Comparison of ENCODE assay signal across 8 cellular contexts in genomic region chr2:43178602-43179542, GRCh38. TPM values are rescaled to one million over a fixed set of nuclear protein-coding genes. Genes with fewer than 3 reads are reported as not detected.
DNase-seq lines count a peak whose midpoint lies in the region; ATAC-seq and TF ChIP-seq lines count a peak whose summit lies in the region.
"Had no signal": no experiment of that assay in that cellular context is flagged by ENCODE, and none has a peak within 500 bp of the region (broad histone marks: within the 10 kb centered on the region; RNA-seq: fewer than 3 reads in every experiment).

No MANE protein-coding gene starts in this region.

- peak overlapping the region; percentile 7 for H3K4me2 ChIP-seq in trophoblast cell (ENCODE audit: low read length)

- H4K8ac ChIP-seq in trophoblast cell (ENCODE audit: low read depth, low read length), result peak overlapping the region; percentile 49

- peak overlapping the region; percentile 81 for H3K27ac Mint-ChIP-seq in activated naive CD8-positive, alpha-beta T cell treated with anti-CD3 and anti-CD28 coated beads for 36 hours
- H3K27ac Mint-ChIP-seq: activated B cell treated with CpG ODN at 0.5 μM for 24 hours had no signal

- no peak overlapping the region for H2AFZ ChIP-seq in trophoblast cell (ENCODE audit: insufficient read depth, low read length, poor library complexity)

- peak overlapping the region; percentile 65 for H3K18ac ChIP-seq in trophoblast cell (ENCODE audit: low read length)

- H3K4me1 ChIP-seq in heart left ventricle (peaks cover 0 to 51% (median 20%) of the 10 kb centered on the region in 12 donors), trophoblast cell (ENCODE audit: control insufficient read depth in 1 of 2, insufficient read depth in 2 of 2, low read length in 2 of 2) (peaks cover 9 to 11% of the 10 kb centered on the region in 2 experiments)

- WGBS in heart left ventricle, 4 donors, result 36 to 60% (median 47%) methylated on average over 16 to 18 of the region's 18 CpGs
- no CpG with 5 or more reads among the region's 18 CpGs for WGBS in trophoblast cell (ENCODE audit: extremely low coverage, insufficient coverage, insufficient read length)

- no peaks in the 10 kb centered on the region for H3K79me2 ChIP-seq in trophoblast cell (ENCODE audit: control insufficient read depth, insufficient read depth, low read length, poor library complexity)

- H3K4ac ChIP-seq in trophoblast cell (ENCODE audit: low read depth, low read length), result no peak overlapping the region

- H3K79me1 ChIP-seq in trophoblast cell (ENCODE audit: low read length), result peaks cover 10% of the 10 kb centered on the region

- peaks cover 24% of the 10 kb centered on the region for H3K36me3 Mint-ChIP-seq in activated naive CD8-positive, alpha-beta T cell treated with anti-CD3 and anti-CD28 coated beads for 36 hours

- no peak for TF ChIP-seq CTCF in heart left ventricle (IDR thresholded peaks at IDR 0.05)
- TF ChIP-seq CTCF in GM13977 (IDR thresholded peaks at IDR 0.05; ENCODE audit: extremely low read depth, insufficient read depth, missing control alignments), result no peak

- intact Hi-C loops in heart left ventricle (cut with DNase I), result loop anchor here in 5 of 10 donors (5.0 kb wide), 1 partner anchor 38 kb away; no protein-coding TSS in a partner anchor

- peak overlapping the region; percentile 51 for H2AK5ac ChIP-seq in trophoblast cell (ENCODE audit: low read length)

- no peaks in the 10 kb centered on the region for H3K27me3 Mint-ChIP-seq in activated naive CD8-positive, alpha-beta T cell treated with anti-CD3 and anti-CD28 coated beads for 36 hours
- H3K27me3 Mint-ChIP-seq: activated B cell treated with CpG ODN at 0.5 μM for 24 hours had no signal

- H4K91ac ChIP-seq in trophoblast cell (ENCODE audit: low read depth, low read length), result peak overlapping the region; percentile 74

- no peak overlapping the region for H3K4me3 ChIP-seq in heart left ventricle
- H3K4me3 ChIP-seq in trophoblast cell (ENCODE audit: low read depth, low read length), result no peak overlapping the region

- H3K36me3 ChIP-seq in heart left ventricle (no peaks in the 10 kb centered on the region), trophoblast cell (ENCODE audit: control insufficient read depth in 1 of 2, insufficient read depth in 2 of 2, low read length in 2 of 2) (no peaks in the 10 kb centered on the region)

- H3K14ac ChIP-seq in trophoblast cell (ENCODE audit: low read length), result peak overlapping the region; percentile 50

- H2BK5ac ChIP-seq in trophoblast cell (ENCODE audit: low read depth, low read length, poor library complexity), result peak overlapping the region; percentile 67

- peak in 3 of 4 donors; percentile 82 to 93 (median 89) for ATAC-seq in heart left ventricle

- H3K23ac ChIP-seq in trophoblast cell (ENCODE audit: low read length), result no peak overlapping the region

- TF ChIP-seq POLR2A in heart left ventricle (IDR thresholded peaks at IDR 0.05), result no peak

- H3K9me3 ChIP-seq in heart left ventricle, result peaks cover 0 to 27% (median 12%) of the 10 kb centered on the region in 12 donors
- H3K9me3 ChIP-seq in trophoblast cell (ENCODE audit: insufficient read depth, low read depth, low read length), result peaks cover 8% of the 10 kb centered on the region

- in situ Hi-C loops in GM13977 (cut with MboI; ENCODE audit: low pct_unique_long_range_greater_than_20kb, low sequenced_read_pairs, unreplicated experiment), result no loop called here

- peak overlapping the region; percentile 49 to 85 (median 74) for H3K27ac ChIP-seq in heart left ventricle
- peak overlapping the region; percentile 57 for H3K27ac ChIP-seq in trophoblast cell (ENCODE audit: low read depth, low read length)

- H2BK120ac ChIP-seq in trophoblast cell (ENCODE audit: insufficient read depth, low read length, poor library complexity), result peak overlapping the region; percentile 95

- DNase-seq in H4 (ENCODE audit: low spot score) (peak; percentile 87), NCI-H2196 treated with DMSO at 0.1 percent for 48 hours (lab: John Stamatoyannopoulos, UW; ENCODE audit: unreplicated experiment) (peak; percentile 61), heart left ventricle (peak; percentile 70 to 85 (median 77)), trophoblast cell (peak; percentile 40 to 55), GM13977 (ENCODE audit: low spot score) (no peak)
- no peak for DNase-seq in activated naive CD8-positive, alpha-beta T cell treated with anti-CD3 and anti-CD28 coated beads for 36 hours
- DNase-seq in stimulated activated CD4-positive, alpha-beta T cell treated with anti-CD3 and anti-CD28 coated beads, Interleukin-4, amount 100 ng/mL, for 1 hour, result no peak
- DNase-seq: activated B cell treated with CpG ODN at 0.5 μM for 24 hours had no signal

- no peak overlapping the region for H3K4me3 Mint-ChIP-seq in activated naive CD8-positive, alpha-beta T cell treated with anti-CD3 and anti-CD28 coated beads for 36 hours
- H3K4me3 Mint-ChIP-seq: activated B cell treated with CpG ODN at 0.5 μM for 24 hours had no signal

- H2BK12ac ChIP-seq in trophoblast cell (ENCODE audit: low read length), result peak overlapping the region; percentile 94

- H3K9me3 Mint-ChIP-seq in activated naive CD8-positive, alpha-beta T cell treated with anti-CD3 and anti-CD28 coated beads for 36 hours, result peaks cover 17% of the 10 kb centered on the region
- H3K9me3 Mint-ChIP-seq: activated B cell treated with CpG ODN at 0.5 μM for 24 hours had no signal

- H3K9ac ChIP-seq in trophoblast cell (ENCODE audit: low read length), result no peak overlapping the region

- H3K27me3 ChIP-seq in heart left ventricle (no peaks in the 10 kb centered on the region), trophoblast cell (ENCODE audit: insufficient read depth, low read length) (no peaks in the 10 kb centered on the region)

- H4K12ac ChIP-seq in trophoblast cell (ENCODE audit: low read depth, low read length), result peak overlapping the region; percentile 35

- peaks cover 52% of the 10 kb centered on the region for H3K4me1 Mint-ChIP-seq in activated naive CD8-positive, alpha-beta T cell treated with anti-CD3 and anti-CD28 coated beads for 36 hours

RNA-seq across cellular contexts. Expression of gene ZFP36L2, which starts 47.5 kb away (rescaled TPM):
- 1.2 and 2.1 TPM in 2 replicates for total RNA-seq in H4 (2014; rRNA removed; shearing (Covaris generic))
- total RNA-seq in activated naive CD8-positive, alpha-beta T cell treated with anti-CD3 and anti-CD28 coated beads for 36 hours, result 10 to 100 TPM; 58.2 to 58.4 TPM
- 10 to 100 TPM; 28.8 to 94.4 (median 44.9) TPM for total RNA-seq in heart left ventricle
- 10 to 100 TPM; 29.2 to 29.5 TPM for polyA plus RNA-seq in heart left ventricle
- polyA plus RNA-seq in trophoblast cell (2013), result 62.0 and 65.7 TPM in 2 replicates

Comparison
In these comparisons a context has a peak if more than half of its experiments do, and no peak if none do; other contexts are left out.
1. DNase-seq: peak in H4 (single experiment), NCI-H2196 treated with DMSO at 0.1 percent for 48 hours (single experiment), heart left ventricle (5 of 5) and trophoblast cell (2 of 2); none in activated naive CD8-positive, alpha-beta T cell treated with anti-CD3 and anti-CD28 coated beads for 36 hours (single experiment), GM13977 (single experiment) and stimulated activated CD4-positive, alpha-beta T cell treated with anti-CD3 and anti-CD28 coated beads, Interleukin-4, amount 100 ng/mL, for 1 hour (single experiment).